ENCODE assay signal across 8 cellular contexts in genomic region chr17:7484964-7485377, GRCh38. TPM values are rescaled to one million over a fixed set of nuclear protein-coding genes. Genes with fewer than 3 reads are reported as not detected.
DNase-seq lines count a peak whose midpoint lies in the region; ATAC-seq, FAIRE-seq and TF ChIP-seq lines count a peak whose summit lies in the region.

No MANE protein-coding gene starts in this region.

- 0 to 1% (median 0%) methylated on average over 15 of the region's 15 CpGs for WGBS in ovary, 3 donors

- H2AFZ ChIP-seq in DND-41 (ENCODE audit: low read depth, low read length) = peak overlapping the region; percentile 72

- ATAC-seq in DND-41 (ENCODE audit: insufficient read depth, low read depth) = peak; percentile 2; the same call in 1 of the 3 replicates

- H3K9ac ChIP-seq in DND-41 (ENCODE audit: low read depth, low read length) = peak overlapping the region; percentile 98

- peaks cover 61% of the 10 kb centered on the region for H3K79me2 ChIP-seq in DND-41 (ENCODE audit: insufficient read depth, low read length)

- peaks cover 27% of the 10 kb centered on the region for H3K36me3 ChIP-seq in DND-41 (ENCODE audit: insufficient read depth, low read length)
- H3K36me3 ChIP-seq in effector memory CD4-positive, alpha-beta T cell (ENCODE audit: control insufficient read depth, insufficient read depth, low read length) = peaks cover 14% of the 10 kb centered on the region
- no peaks in the 10 kb centered on the region for H3K36me3 ChIP-seq in ovary

- H3K4me2 ChIP-seq in DND-41 (ENCODE audit: insufficient read depth, low read length) = peak overlapping the region; percentile 80

- TF ChIP-seq CTCF in DND-41 (IDR thresholded peaks at IDR 0.05; ENCODE audit: borderline replicate concordance, extremely low read depth, low read length, poor library complexity, severe bottlenecking) = peak; percentile 40
- no peak for TF ChIP-seq CTCF in NB4 (IDR thresholded peaks at IDR 0.05; ENCODE audit: low read depth, low read length)
- no peak for TF ChIP-seq CTCF in ovary (IDR thresholded peaks at IDR 0.05)
- no peak for TF ChIP-seq CTCF in D721Med (IDR thresholded peaks at IDR 0.05; ENCODE audit: insufficient read depth, missing control alignments)

- TF ChIP-seq EP300 in ovary (IDR thresholded peaks at IDR 0.05) = no peak

- H3K4me3 ChIP-seq in DND-41 (ENCODE audit: low read depth in 1 of 2, low read length in 2 of 2) (peak overlapping the region; percentile 70 to 85), NB4 (ENCODE audit: low read depth, low read length) (peak overlapping the region; percentile 78), ovary (peak overlapping the region; percentile 67)
- H3K4me3 ChIP-seq in effector memory CD4-positive, alpha-beta T cell (ENCODE audit: insufficient read depth, low read depth, low read length, poor library complexity, severe bottlenecking) = peak overlapping the region; percentile 91

- no peak for TF ChIP-seq POLR2A in NB4 (IDR thresholded peaks at IDR 0.05; ENCODE audit: extremely low read depth, insufficient read length)
- no peak for TF ChIP-seq POLR2A in ovary (IDR thresholded peaks at IDR 0.05)

- intact Hi-C loops in ovary (cut with DNase I) = loop anchor here in 2 of 4 donors (2.0 to 10.0 kb wide), 2 partner anchors 132 to 200 kb away; partner anchors contain the start of genes KCTD11 (in 1 of the 2), TP53 (in 1 of the 2) and WRAP53 (in 1 of the 2)

- no peak for DNase-seq in DND-41
- DNase-seq in NB4 (ENCODE audit: low read depth) = no peak
- DNase-seq in effector memory CD4-positive, alpha-beta T cell = no peak
- no peak for DNase-seq in ovary
- no peak for DNase-seq in pons (ENCODE audit: low spot score)
- no peak for DNase-seq in activated gamma-delta T cell treated with Interleukin-2 at 50 U/mL for 16 hours
- no peak for DNase-seq in glomerular visceral epithelial cell (ENCODE audit: extremely low spot score)
- no peak for DNase-seq in D721Med (ENCODE audit: insufficient read length, low spot score)

- peak overlapping the region; percentile 100 for H3K27ac ChIP-seq in DND-41 (ENCODE audit: low read length)
- peak overlapping the region; percentile 99 for H3K27ac ChIP-seq in effector memory CD4-positive, alpha-beta T cell (ENCODE audit: insufficient read depth, low read length, poor library complexity, severe bottlenecking)
- peak overlapping the region in 1 of 2 donors; percentile 29 for H3K27ac ChIP-seq in ovary

- FAIRE-seq in D721Med (lab: Jason Lieb, UNC) = no peak

- no peaks in the 10 kb centered on the region for H3K9me3 ChIP-seq in DND-41 (ENCODE audit: insufficient read depth, low read length, severe bottlenecking)
- no peaks in the 10 kb centered on the region for H3K9me3 ChIP-seq in effector memory CD4-positive, alpha-beta T cell (ENCODE audit: control insufficient read depth, low read length)
- no peaks in the 10 kb centered on the region for H3K9me3 ChIP-seq in ovary

- H3K27me3 ChIP-seq in DND-41 (ENCODE audit: insufficient read depth, low read length, poor library complexity) = no peaks in the 10 kb centered on the region
- no peaks in the 10 kb centered on the region for H3K27me3 ChIP-seq in effector memory CD4-positive, alpha-beta T cell (replicated peaks; ENCODE audit: control insufficient read depth, insufficient read depth, low read length, poor library complexity, severe bottlenecking)
- H3K27me3 ChIP-seq in ovary = no peaks in the 10 kb centered on the region

- H3K4me1 ChIP-seq in DND-41 (ENCODE audit: insufficient read depth, low read length) (peaks cover 60% of the 10 kb centered on the region), ovary (ENCODE audit: insufficient read depth) (peaks cover 14% of the 10 kb centered on the region)
- peaks cover 40% of the 10 kb centered on the region for H3K4me1 ChIP-seq in effector memory CD4-positive, alpha-beta T cell (ENCODE audit: control insufficient read depth, insufficient read depth, low read length, poor library complexity, severe bottlenecking)

- peaks cover 45% of the 10 kb centered on the region for H4K20me1 ChIP-seq in DND-41 (ENCODE audit: insufficient read depth, low read length)

RNA-seq across cellular contexts. Expression of gene POLR2A, which starts 0.8 kb away (rescaled TPM):
- 100 to 1,000 TPM in 2 of 7 donors, 10 to 100 TPM in 5; 39.5 to 110 (median 88.2) TPM for total RNA-seq in ovary
- polyA plus RNA-seq in ovary = 10 to 100 TPM; 26.7 to 74.5 TPM

RNA-seq across cellular contexts. Expression of gene SLC35G6, which starts 3.7 kb away (rescaled TPM):
- not detected for total RNA-seq in ovary
- not detected for polyA plus RNA-seq in ovary

RNA-seq across cellular contexts. Expression of gene ZBTB4, which starts 5.5 kb away (rescaled TPM):
- total RNA-seq in ovary = 100 to 1,000 TPM in 3 of 7 donors, 10 to 100 TPM in 4; 39.3 to 123 (median 85.5) TPM
- 10 to 100 TPM; 53.8 to 84.5 TPM for polyA plus RNA-seq in ovary

RNA-seq across cellular contexts. Expression of gene CHRNB1, which starts 40.1 kb away (rescaled TPM):
- 10 to 100 TPM in 2 of 7 donors, 1 to 10 TPM in 5; 3.2 to 13.5 (median 7.6) TPM for total RNA-seq in ovary
- 1 to 10 TPM; 5.9 to 7.8 TPM for polyA plus RNA-seq in ovary

RNA-seq across cellular contexts. Expression of gene FGF11, which starts 45.7 kb away (rescaled TPM):
- 1 to 10 TPM in 2 of 7 donors, under 1 TPM in 5; 0.10 to 4.2 (median 0.61) TPM for total RNA-seq in ovary
- polyA plus RNA-seq in ovary = 1 to 10 TPM in 1 of 2 donors, under 1 TPM in 1; 0.25 to 5.1 TPM
